15 cellular contexts compared by ENCODE assay signal in the genomic region with DNA sequence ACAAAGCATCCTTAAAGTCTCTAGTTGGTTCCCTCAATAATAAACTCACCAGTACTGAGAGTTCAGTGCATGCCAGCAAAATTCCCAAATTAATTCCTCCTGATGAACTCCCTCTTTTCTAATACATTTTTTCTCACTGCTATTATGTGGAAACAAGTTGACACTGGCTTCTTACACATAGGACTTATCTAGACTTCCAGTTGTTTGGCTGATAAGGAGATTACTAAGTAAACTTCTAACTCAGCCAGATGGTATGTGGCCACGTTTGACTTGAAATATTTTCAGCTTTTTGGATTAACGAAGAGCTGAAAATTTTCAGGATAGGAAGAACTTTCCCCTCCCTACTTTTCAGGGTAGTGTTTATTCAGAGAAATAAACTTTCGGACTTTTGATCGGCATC.
DNase-seq lines count a peak whose midpoint lies in the region; ATAC-seq and TF ChIP-seq lines count a peak whose summit lies in the region.
"Had no signal": no experiment of that assay in that cellular context is flagged by ENCODE, and none has a peak within 500 bp of the region (broad histone marks: within the 10 kb centered on the region; RNA-seq: fewer than 3 reads in every experiment).

No MANE protein-coding gene starts in this region.

- H3K27ac ChIP-seq in PC-3 (ENCODE audit: low read length) (peak overlapping the region; percentile 32), endodermal cell (ENCODE audit: low read depth, low read length) (no peak overlapping the region), mesodermal cell (ENCODE audit: low read depth, low read length, severe bottlenecking) (peak overlapping the region; percentile 84)
- H3K27ac ChIP-seq: testis had no signal

- BruUV-seq in PC-3 (replicated peaks; lab: Mats Ljungman, UMichigan): no TSS peak

- peaks cover 7% of the 10 kb centered on the region for H3K9me3 Mint-ChIP-seq in endodermal cell

- peaks cover 22% of the 10 kb centered on the region for H3K4me1 ChIP-seq in PC-3 (ENCODE audit: insufficient read depth, low read length)
- peaks cover 8% of the 10 kb centered on the region for H3K4me1 ChIP-seq in endodermal cell (ENCODE audit: control insufficient read depth, insufficient read depth, low read length)
- H3K4me1 ChIP-seq in mesodermal cell (ENCODE audit: control insufficient read depth, insufficient read depth, low read length, poor library complexity, severe bottlenecking): peaks cover 19% of the 10 kb centered on the region
- H3K4me1 ChIP-seq: testis had no signal

- 71% methylated on average over 4 of the region's 4 CpGs; no CpG with 5 or more reads in 1 of the 2 experiments for WGBS in endodermal cell (ENCODE audit: insufficient coverage in 1 of 2, insufficient read length in 1 of 2), 2 experiments
- WGBS in mesodermal cell (ENCODE audit: insufficient coverage in 2 of 2), 2 experiments: no CpG with 5 or more reads among the region's 4 CpGs

- H3K4me2 ChIP-seq in PC-3 (ENCODE audit: low read length): peak overlapping the region; percentile 13; the same call in 1 of the 2 replicates

- H3K36me3 Mint-ChIP-seq in endodermal cell (ENCODE audit: low read depth): no peaks in the 10 kb centered on the region
- H3K36me3 Mint-ChIP-seq: activated naive CD8-positive, alpha-beta T cell had no signal

- no peaks in the 10 kb centered on the region for H3K27me3 ChIP-seq in PC-3 (ENCODE audit: low read length)
- H3K27me3 ChIP-seq in endodermal cell (ENCODE audit: control insufficient read depth, insufficient read depth, low read length, poor library complexity, severe bottlenecking): no peaks in the 10 kb centered on the region
- H3K27me3 ChIP-seq: testis had no signal

- no peak overlapping the region for H2AFZ ChIP-seq in PC-3 (ENCODE audit: low read length)

- H3K27ac Mint-ChIP-seq in endodermal cell: peak overlapping the region; percentile 37
- H3K27ac Mint-ChIP-seq: activated naive CD8-positive, alpha-beta T cell had no signal

- in situ Hi-C loops in Caki2 (cut with HindIII; ENCODE audit: low pct_unique_long_range_greater_than_20kb, low sequenced_read_pairs): no loop called here

- H4K20me1 ChIP-seq in PC-3 (ENCODE audit: low read length): no peaks in the 10 kb centered on the region

- H3K36me3 ChIP-seq in PC-3 (ENCODE audit: low read depth, low read length) (no peaks in the 10 kb centered on the region), endodermal cell (ENCODE audit: control insufficient read depth, insufficient read depth, low read length) (no peaks in the 10 kb centered on the region), mesodermal cell (ENCODE audit: control insufficient read depth, insufficient read depth, low read length) (no peaks in the 10 kb centered on the region)

- H3K9me2 ChIP-seq in PC-3 (replicated peaks; ENCODE audit: low read length): no peaks in the 10 kb centered on the region

- DNase-seq in Caki2 (ENCODE audit: low read depth) (peak; percentile 4), PC-3 (peak; percentile 69), endodermal cell (no peak), activated T-cell treated with anti-CD3 and anti-CD28 coated beads for 4 hours (no peak), T1000 (lab: John Stamatoyannopoulos, UW) (no peak)
- no peak for DNase-seq in activated CD4-positive, alpha-beta T cell treated with anti-CD3 and anti-CD28 coated beads for 48 hours
- DNase-seq: activated CD4-positive, alpha-beta T cell treated with anti-CD3 and anti-CD28 coated beads for 1 hour; AML-193; cortex of kidney; DMS79 treated with DMSO at 0.1 percent for 48 hours; NCI-H2171; testis had no signal

- no peak overlapping the region for H3K4me3 ChIP-seq in PC-3 (ENCODE audit: low read length)
- no peak overlapping the region for H3K4me3 ChIP-seq in endodermal cell (ENCODE audit: low read length)
- H3K4me3 ChIP-seq in mesodermal cell (ENCODE audit: extremely low read depth, insufficient read depth, low read length, poor library complexity, severe bottlenecking): no peak overlapping the region
- H3K4me3 ChIP-seq: testis had no signal

- intact Hi-C loops in PC-3 (cut with micrococcal nuclease): no loop called here

- H3K9ac ChIP-seq in PC-3 (ENCODE audit: low read length) (no peak overlapping the region), endodermal cell (ENCODE audit: extremely low read depth, low read length, poor library complexity, severe bottlenecking) (no peak overlapping the region)

- H3F3A ChIP-seq in PC-3 (ENCODE audit: low read length, unreplicated experiment): no peaks in the 10 kb centered on the region

- CTCF ChIA-PET in PC-3 (lab: Charles Lee): no interaction called here

- H3K27me3 Mint-ChIP-seq in endodermal cell (ENCODE audit: insufficient read depth): no peaks in the 10 kb centered on the region
- H3K27me3 Mint-ChIP-seq: activated naive CD8-positive, alpha-beta T cell had no signal

- POLR2A ChIA-PET in PC-3 (lab: Charles Lee; ENCODE audit: unreplicated experiment): no interaction called here

- no peaks in the 10 kb centered on the region for H3K79me2 ChIP-seq in PC-3 (ENCODE audit: low read length)

- H3K4me3 Mint-ChIP-seq in endodermal cell: no peak overlapping the region
- H3K4me3 Mint-ChIP-seq: activated naive CD8-positive, alpha-beta T cell had no signal

- H3K9me3 ChIP-seq in PC-3 (ENCODE audit: low read length) (no peaks in the 10 kb centered on the region), endodermal cell (ENCODE audit: control insufficient read depth, low read length) (peaks cover 6% of the 10 kb centered on the region), mesodermal cell (ENCODE audit: control insufficient read depth, low read length) (peaks cover 3% of the 10 kb centered on the region)
- H3K9me3 ChIP-seq: testis had no signal

- ATAC-seq in PC-3: no peak
- no peak for ATAC-seq in HG03565 (IDR thresholded peaks at IDR 0.05; ENCODE audit: unreplicated experiment)

- TF ChIP-seq CTCF in PC-3 (conservative IDR thresholded peaks at IDR 0.05; ENCODE audit: low read depth, low read length): no peak
- no peak for TF ChIP-seq CTCF in endodermal cell (conservative IDR thresholded peaks at IDR 0.05)

- H3K4me1 Mint-ChIP-seq in endodermal cell: peaks cover 28% of the 10 kb centered on the region

Comparison
In these comparisons a context has a peak if more than half of its experiments do, and no peak if none do; other contexts are left out.
1. DNase-seq: peak in Caki2 (single experiment) and PC-3 (single experiment); none in endodermal cell (single experiment), activated T-cell treated with anti-CD3 and anti-CD28 coated beads for 4 hours (single experiment), activated CD4-positive, alpha-beta T cell treated with anti-CD3 and anti-CD28 coated beads for 48 hours (single experiment) and T1000 (single experiment).